Comparison of ENCODE assay signal across 8 cellular contexts in the genomic region with DNA sequence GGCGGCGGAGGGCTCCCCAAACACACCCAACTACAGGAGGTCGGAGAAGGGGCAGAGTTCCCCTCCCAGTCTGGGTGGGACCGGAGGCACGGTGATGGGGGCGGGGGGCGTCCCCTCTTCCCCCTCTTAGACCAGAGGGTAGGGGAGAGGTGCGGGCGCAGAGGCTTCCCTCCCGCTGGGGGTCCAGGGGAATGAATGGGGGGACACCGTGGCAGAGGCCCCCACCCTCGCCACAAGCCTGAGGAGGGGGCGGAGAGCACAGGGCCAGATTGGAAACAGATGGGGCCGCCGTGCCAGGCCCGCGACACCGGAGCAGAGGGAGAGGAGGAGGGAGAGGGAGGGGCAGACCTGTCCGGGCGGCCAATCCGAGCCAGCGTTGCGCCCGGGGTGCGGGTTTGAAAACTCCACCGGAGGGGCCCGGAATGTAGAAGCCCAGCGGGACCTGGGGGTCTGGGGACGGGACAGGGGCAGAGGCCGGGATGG. TPM values are rescaled to one million over a fixed set of nuclear protein-coding genes. Genes with fewer than 3 reads are reported as not detected.
DNase-seq lines count a peak whose midpoint lies in the region; ATAC-seq and TF ChIP-seq lines count a peak whose summit lies in the region.

No MANE protein-coding gene starts in this region.

- no peak overlapping the region for H3K27ac ChIP-seq in RWPE2 (ENCODE audit: poor library complexity, severe bottlenecking)
- H3K27ac ChIP-seq in neural progenitor cell = peak overlapping the region; percentile 76

- H3K4me1 Mint-ChIP-seq in neural progenitor cell = peaks cover 24% of the 10 kb centered on the region

- H3K4me1 ChIP-seq in RWPE2 (ENCODE audit: insufficient read depth, poor library complexity, severe bottlenecking) = no peaks in the 10 kb centered on the region
- peaks cover 34% of the 10 kb centered on the region for H3K4me1 ChIP-seq in neural progenitor cell

- peak; percentile 1 for DNase-seq in DMS153 (lab: John Stamatoyannopoulos, UW)
- DNase-seq in DMS153 treated with DMSO at 0.1 percent for 48 hours (lab: John Stamatoyannopoulos, UW; ENCODE audit: unreplicated experiment) = no peak
- DNase-seq in RWPE2 (ENCODE audit: low spot score) = no peak
- DNase-seq in fibroblast of gingiva (ENCODE audit: low read depth) = peak; percentile 49
- DNase-seq in neural progenitor cell (ENCODE audit: low spot score) = peak; percentile 88
- DNase-seq in HCEC 1CT = no peak

- H3K36me3 ChIP-seq in RWPE2 (ENCODE audit: low read depth) = no peaks in the 10 kb centered on the region
- H3K36me3 ChIP-seq in neural progenitor cell = no peaks in the 10 kb centered on the region

- H3K27me3 Mint-ChIP-seq in neural progenitor cell (ENCODE audit: insufficient read depth, low read depth) = peaks cover 6% of the 10 kb centered on the region

- H3K79me2 ChIP-seq in neural progenitor cell (ENCODE audit: low read depth) = peaks cover 87% of the 10 kb centered on the region

- no peak overlapping the region for H3K27ac Mint-ChIP-seq in neural progenitor cell

- no peak overlapping the region for H2AFZ ChIP-seq in neural progenitor cell (replicated peaks)

- H3K4me3 Mint-ChIP-seq in neural progenitor cell = peak overlapping the region; percentile 90

- peaks cover 27% of the 10 kb centered on the region for H3F3A ChIP-seq in neural progenitor cell (ENCODE audit: low read depth)

- peak; percentile 35; the same call in 1 of the 3 replicates for ATAC-seq in RWPE2 (ENCODE audit: low read depth)
- no peak for ATAC-seq in HG03439 (IDR thresholded peaks at IDR 0.05; ENCODE audit: unreplicated experiment)
- ATAC-seq in HG03025 (IDR thresholded peaks at IDR 0.05; ENCODE audit: low FRiP score, unreplicated experiment) = no peak

- peak overlapping the region; percentile 99 for H3K4me2 ChIP-seq in neural progenitor cell

- peaks cover 4% of the 10 kb centered on the region for H3K36me3 Mint-ChIP-seq in neural progenitor cell

- no peak for TF ChIP-seq CTCF in RWPE2 (IDR thresholded peaks at IDR 0.05; ENCODE audit: poor library complexity, severe bottlenecking)
- no peak for TF ChIP-seq CTCF in neural progenitor cell (IDR thresholded peaks at IDR 0.05)

- no peaks in the 10 kb centered on the region for H3K27me3 ChIP-seq in RWPE2 (ENCODE audit: insufficient read depth, poor library complexity, severe bottlenecking)
- H3K27me3 ChIP-seq in neural progenitor cell = no peaks in the 10 kb centered on the region

- H3K4me3 ChIP-seq in RWPE2 (ENCODE audit: severe bottlenecking) (peak overlapping the region; percentile 66), neural progenitor cell (peak overlapping the region; percentile 96)

- peaks cover 96% of the 10 kb centered on the region for H4K20me1 ChIP-seq in neural progenitor cell (ENCODE audit: low read depth)

- H3K9ac ChIP-seq in neural progenitor cell = peak overlapping the region; percentile 32

- no peaks in the 10 kb centered on the region for H3K9me3 Mint-ChIP-seq in neural progenitor cell

- H3K9me3 ChIP-seq in RWPE2 (ENCODE audit: severe bottlenecking) (no peaks in the 10 kb centered on the region), neural progenitor cell (ENCODE audit: low read depth) (no peaks in the 10 kb centered on the region)

RNA-seq across cellular contexts. Expression of a gene that starts 47.0 kb away (rescaled TPM):
- total RNA-seq in neural progenitor cell (ENCODE audit: low replicate concordance) = 167 and 403 TPM in 2 replicates

Comparison
In these comparisons a context has a peak if more than half of its experiments do, and no peak if none do; other contexts are left out.
1. DNase-seq: peak in DMS153 (single experiment), fibroblast of gingiva (single experiment) and neural progenitor cell (single experiment); none in DMS153 treated with DMSO at 0.1 percent for 48 hours (single experiment), RWPE2 (single experiment) and HCEC 1CT (single experiment).